Comparison of ENCODE assay signal across 1 cellular context in genomic region chr1:84996846-84997666, GRCh38.
A peak's percentile ranks its signal among the peaks of the same experiment; 100 is the strongest.
TF ChIP-seq lines count a peak whose summit lies in the region.

TSS of gene MCOLN2 (minus strand) at chr1:84997113. CDS start at chr1:84996872, 241 bp downstream.

TF ChIP-seq in GM12878, 131 proteins besides CTCF, POLR2A, EP300 and RAD21 (continued from another document):
- TF ChIP-seq SKIL (IDR thresholded peaks at IDR 0.05; ENCODE audit: low read depth, poor library complexity, severe bottlenecking) (no peak), RELA (IDR thresholded peaks at IDR 0.05; ENCODE audit: borderline replicate concordance, partially characterized antibody) (no peak), NR2F1 (conservative IDR thresholded peaks at IDR 0.05) (peak; percentile 84), PAX5 (IDR thresholded peaks at IDR 0.05; ENCODE audit: borderline replicate concordance, low read depth, low read length) (no peak)
